ENCODE assay signal across 9 cellular contexts in genomic region chr21:26844258-26845065, GRCh38. TPM values are rescaled to one million over a fixed set of nuclear protein-coding genes. Genes with fewer than 3 reads are reported as not detected.
DNase-seq lines count a peak whose midpoint lies in the region; ATAC-seq and TF ChIP-seq lines count a peak whose summit lies in the region.
"Had no signal": no experiment of that assay in that cellular context is flagged by ENCODE, and none has a peak within 500 bp of the region (broad histone marks: within the 10 kb centered on the region; RNA-seq: fewer than 3 reads in every experiment).

No MANE protein-coding gene starts in this region.

- no peak overlapping the region for H2BK12ac ChIP-seq in neuronal stem cell (ENCODE audit: low read length)

- peaks cover 54% of the 10 kb centered on the region for H3K27me3 Mint-ChIP-seq in activated T-helper 1 cell treated with anti-CD3 and anti-CD28 coated beads, Interleukin-12 subunit alpha, Interleukin-12 subunit beta, Interleukin-2, Interleukin-4 antibody, amounts not matched to agents 30 ng/mL and 10 ng/mL and 1 ng/mL, durations not matched to agents 14 hours and 24 hours and 36 hours (ENCODE audit: insufficient read depth)

- peak overlapping the region; percentile 98 for H3K18ac ChIP-seq in neuronal stem cell (ENCODE audit: low read length)

- TF ChIP-seq CTCF in AG09319 (IDR thresholded peaks at IDR 0.05; ENCODE audit: low read depth, low read length) = peak; percentile 23
- TF ChIP-seq CTCF in HL-60 (IDR thresholded peaks at IDR 0.05; ENCODE audit: insufficient read depth, low read length) = no peak

- H2BK120ac ChIP-seq in neuronal stem cell (ENCODE audit: low read depth, low read length) = no peak overlapping the region

- ATAC-seq in Right ventricle myocardium superior (ENCODE audit: poor library complexity) = peak; percentile 61
- ATAC-seq: HCT116 had no signal

- peaks cover 49% of the 10 kb centered on the region for H3K4me1 Mint-ChIP-seq in activated T-helper 1 cell treated with anti-CD3 and anti-CD28 coated beads, Interleukin-12 subunit alpha, Interleukin-12 subunit beta, Interleukin-2, Interleukin-4 antibody, amounts not matched to agents 30 ng/mL and 10 ng/mL and 1 ng/mL, durations not matched to agents 14 hours and 24 hours and 36 hours (ENCODE audit: low read depth)

- no peaks in the 10 kb centered on the region for H3K79me1 ChIP-seq in neuronal stem cell (ENCODE audit: low read depth, low read length)

- H3K4ac ChIP-seq in neuronal stem cell (ENCODE audit: low read length) = no peak overlapping the region

- H3K27ac ChIP-seq in HL-60 (replicated peaks) (no peak overlapping the region), neuronal stem cell (replicated peaks; ENCODE audit: low read length) (peak overlapping the region; percentile 87)

- DNase-seq in AG09319 (ENCODE audit: extremely low read depth, low read depth) = no peak
- peak in 1 of 2 experiments; percentile 14 for DNase-seq in HL-60 (ENCODE audit: low read depth in 1 of 2, low spot score in 1 of 2)
- DNase-seq in activated T-helper 1 cell treated with anti-CD3 and anti-CD28 coated beads, Interleukin-12 subunit alpha, Interleukin-12 subunit beta, Interleukin-2, Interleukin-4 antibody, amounts not matched to agents 30 ng/mL and 10 ng/mL and 1 ng/mL, durations not matched to agents 14 hours and 24 hours and 36 hours (ENCODE audit: low spot score) = no peak
- peak; percentile 78 for DNase-seq in Right ventricle myocardium superior
- DNase-seq in neuronal stem cell (ENCODE audit: low spot score) = peak; percentile 44
- DNase-seq in CD1c-positive myeloid dendritic cell (ENCODE audit: extremely low spot score) = no peak
- DNase-seq in SKM-1 (lab: John Stamatoyannopoulos, UW; ENCODE audit: unreplicated experiment) = no peak
- DNase-seq in NCI-H2029 treated with DMSO at 0.1 percent for 48 hours (lab: John Stamatoyannopoulos, UW) = no peak

- H3K36me3 ChIP-seq in neuronal stem cell (replicated peaks in 1 of 2; ENCODE audit: control insufficient read depth in 2 of 2, insufficient read depth in 2 of 2, low read length in 2 of 2) = peaks cover 19 to 29% of the 10 kb centered on the region in 2 donors

- peak overlapping the region; percentile 96 for H2AFZ ChIP-seq in neuronal stem cell (ENCODE audit: low read length)

- H4K91ac ChIP-seq in neuronal stem cell (ENCODE audit: low read depth, low read length, poor library complexity) = peak overlapping the region; percentile 1

- peak overlapping the region; percentile 95 for H3K9ac ChIP-seq in neuronal stem cell (ENCODE audit: low read depth, low read length, poor library complexity)

- H3K4me3 Mint-ChIP-seq in activated T-helper 1 cell treated with anti-CD3 and anti-CD28 coated beads, Interleukin-12 subunit alpha, Interleukin-12 subunit beta, Interleukin-2, Interleukin-4 antibody, amounts not matched to agents 30 ng/mL and 10 ng/mL and 1 ng/mL, durations not matched to agents 14 hours and 24 hours and 36 hours = peak overlapping the region; percentile 84

- peaks cover 14% of the 10 kb centered on the region for H3K36me3 Mint-ChIP-seq in activated T-helper 1 cell treated with anti-CD3 and anti-CD28 coated beads, Interleukin-12 subunit alpha, Interleukin-12 subunit beta, Interleukin-2, Interleukin-4 antibody, amounts not matched to agents 30 ng/mL and 10 ng/mL and 1 ng/mL, durations not matched to agents 14 hours and 24 hours and 36 hours (ENCODE audit: low read depth)

- H3K14ac ChIP-seq in neuronal stem cell (ENCODE audit: low read length) = peak overlapping the region; percentile 85

- H2AK5ac ChIP-seq in neuronal stem cell (ENCODE audit: low read depth, low read length) = peak overlapping the region; percentile 64

- peak overlapping the region; percentile 28 for H2BK15ac ChIP-seq in neuronal stem cell (ENCODE audit: low read length)

- H4K8ac ChIP-seq in neuronal stem cell (ENCODE audit: low read depth, low read length) = no peak overlapping the region

- peak overlapping the region; percentile 86 for H3K4me2 ChIP-seq in neuronal stem cell (ENCODE audit: insufficient read depth, low read length, poor library complexity, severe bottlenecking)

- peak overlapping the region; percentile 45 for H3K23ac ChIP-seq in neuronal stem cell (ENCODE audit: low read depth, low read length, poor library complexity)

- no CpG with 5 or more reads among the region's 96 CpGs for WGBS in neuronal stem cell (ENCODE audit: extremely low coverage in 2 of 2, insufficient read length in 2 of 2, insufficient replicate concordance in 1 of 2), 2 donors

- H3K27ac Mint-ChIP-seq in activated T-helper 1 cell treated with anti-CD3 and anti-CD28 coated beads, Interleukin-12 subunit alpha, Interleukin-12 subunit beta, Interleukin-2, Interleukin-4 antibody, amounts not matched to agents 30 ng/mL and 10 ng/mL and 1 ng/mL, durations not matched to agents 14 hours and 24 hours and 36 hours = no peak overlapping the region

- peaks cover 52% of the 10 kb centered on the region for H3K27me3 ChIP-seq in HL-60 (ENCODE audit: insufficient read depth, poor library complexity, severe bottlenecking)
- peaks cover 0 to 26% (median 0%) of the 10 kb centered on the region in 3 experiments for H3K27me3 ChIP-seq in neuronal stem cell (ENCODE audit: control insufficient read depth in 3 of 3, insufficient read depth in 3 of 3, low read depth in 1 of 3, low read length in 3 of 3)

- peaks cover 6% of the 10 kb centered on the region in 2 donors for H3K4me1 ChIP-seq in neuronal stem cell (ENCODE audit: control insufficient read depth in 2 of 2, insufficient read depth in 1 of 2, low read depth in 1 of 2, low read length in 2 of 2)

- peak overlapping the region; percentile 98 for H2BK5ac ChIP-seq in neuronal stem cell (ENCODE audit: low read length)

- intact Hi-C loops in activated T-helper 1 cell treated with anti-CD3 and anti-CD28 coated beads, Interleukin-12 subunit alpha, Interleukin-12 subunit beta, Interleukin-2, Interleukin-4 antibody, amounts not matched to agents 30 ng/mL and 10 ng/mL and 1 ng/mL, durations not matched to agents 14 hours and 24 hours and 36 hours (cut with micrococcal nuclease) = loop anchor here (5.0 kb wide), 3 partner anchors 77 to 958 kb away; partner anchors contain the start of gene ADAMTS5
- intact Hi-C loops in Right ventricle myocardium superior (cut with DNase I) = loop anchor here (5.0 kb wide), 4 partner anchors 72 to 1903 kb away; no protein-coding TSS in a partner anchor

- H3K9me3 Mint-ChIP-seq in activated T-helper 1 cell treated with anti-CD3 and anti-CD28 coated beads, Interleukin-12 subunit alpha, Interleukin-12 subunit beta, Interleukin-2, Interleukin-4 antibody, amounts not matched to agents 30 ng/mL and 10 ng/mL and 1 ng/mL, durations not matched to agents 14 hours and 24 hours and 36 hours = no peaks in the 10 kb centered on the region

- H3K9me3 ChIP-seq in neuronal stem cell (replicated peaks in 1 of 2; ENCODE audit: control insufficient read depth in 2 of 2, insufficient read depth in 1 of 2, low read depth in 1 of 2, low read length in 2 of 2) = peaks cover 0 to 5% of the 10 kb centered on the region in 2 donors

- H3K4me3 ChIP-seq in HL-60 (replicated peaks; ENCODE audit: insufficient read depth, low read length) = peak overlapping the region; percentile 50
- peak overlapping the region; percentile 56 to 91 for H3K4me3 ChIP-seq in neuronal stem cell (ENCODE audit: low read length in 2 of 2)

RNA-seq across cellular contexts. Expression of gene ADAMTS1, which starts 0.7 kb away (rescaled TPM):
- total RNA-seq in activated T-helper 1 cell treated with anti-CD3 and anti-CD28 coated beads, Interleukin-12 subunit alpha, Interleukin-12 subunit beta, Interleukin-2, Interleukin-4 antibody, amounts not matched to agents 30 ng/mL and 10 ng/mL and 1 ng/mL, durations not matched to agents 14 hours and 24 hours and 36 hours = 1.7 and 1.8 TPM in 2 replicates
- 41.4 TPM for total RNA-seq in Right ventricle myocardium superior
- 3.4 TPM for polyA plus RNA-seq in neuronal stem cell (2013, experiment 1 of 2)
- polyA plus RNA-seq in neuronal stem cell (2013, experiment 2 of 2) = 3.8 TPM

Comparison
In these comparisons a context has a peak if more than half of its experiments do, and no peak if none do; other contexts are left out.
1. DNase-seq: peak in Right ventricle myocardium superior (single experiment) and neuronal stem cell (single experiment); none in AG09319 (single experiment), activated T-helper 1 cell treated with anti-CD3 and anti-CD28 coated beads, Interleukin-12 subunit alpha, Interleukin-12 subunit beta, Interleukin-2, Interleukin-4 antibody, amounts not matched to agents 30 ng/mL and 10 ng/mL and 1 ng/mL, durations not matched to agents 14 hours and 24 hours and 36 hours (single experiment), CD1c-positive myeloid dendritic cell (single experiment), SKM-1 (single experiment) and NCI-H2029 treated with DMSO at 0.1 percent for 48 hours (single experiment).
2. RNA of gene ADAMTS1, which starts 0.7 kb away (total RNA-seq): 41.4 TPM in Right ventricle myocardium superior (single experiment); 1.7 to 1.8 TPM in activated T-helper 1 cell treated with anti-CD3 and anti-CD28 coated beads, Interleukin-12 subunit alpha, Interleukin-12 subunit beta, Interleukin-2, Interleukin-4 antibody, amounts not matched to agents 30 ng/mL and 10 ng/mL and 1 ng/mL, durations not matched to agents 14 hours and 24 hours and 36 hours; every median in the first group is over 10 times any median in the second.